19 cellular contexts compared by ENCODE assay signal in genomic region chr18:26322892-26323653, GRCh38.
DNase-seq lines count a peak whose midpoint lies in the region; TF ChIP-seq lines count a peak whose summit lies in the region.
"Had no signal": no experiment of that assay in that cellular context is flagged by ENCODE, and none has a peak within 500 bp of the region (broad histone marks: within the 10 kb centered on the region; RNA-seq: fewer than 3 reads in every experiment).

No MANE protein-coding gene starts in this region.

- H3K27ac ChIP-seq in mammary epithelial cell (ENCODE audit: insufficient read depth, low read depth, low read length) (peak overlapping the region; percentile 50), endodermal cell (ENCODE audit: low read depth, low read length) (no peak overlapping the region)
- H3K27ac ChIP-seq: prostate gland had no signal

- no peak overlapping the region for H3K27ac Mint-ChIP-seq in endodermal cell
- H3K27ac Mint-ChIP-seq: activated naive CD4-positive, alpha-beta T cell treated with anti-CD3 and anti-CD28 coated beads, Interleukin-2, amount 50 U/mL, for 24 hours; CD8-positive, alpha-beta T cell; natural killer cell had no signal

- DNase-seq in AG10803 (ENCODE audit: low read depth) (peak; percentile 52), HT1080 (ENCODE audit: low read depth) (peak; percentile 79), mammary epithelial cell (peak; percentile 63), kidney tubule cell (ENCODE audit: low spot score) (peak; percentile 19), DMS 273 (lab: John Stamatoyannopoulos, UW; ENCODE audit: unreplicated experiment) (no peak), NAMALWA (ENCODE audit: low spot score) (no peak), dedifferentiated amniotic fluid mesenchymal stem cell (ENCODE audit: extremely low spot score) (no peak), endodermal cell (no peak)
- DNase-seq: activated CD4-positive, alpha-beta T cell treated with anti-CD3 and anti-CD28 coated beads, Interleukin-2, amount 50 U/mL, for 1 hour; CD8-positive, alpha-beta T cell; glutamatergic neuron; natural killer cell; NCI-H2081; NCI-H524 treated with DMSO at 0.1 percent for 48 hours; OCI-M1; stimulated activated naive CD8-positive, alpha-beta T cell treated with anti-CD3 and anti-CD28 coated beads, Interleukin-15, amount 100 ng/mL, for 72 hours had no signal

- H3K36me3 ChIP-seq in mammary epithelial cell (ENCODE audit: insufficient read depth, low read length) (no peaks in the 10 kb centered on the region), endodermal cell (ENCODE audit: control insufficient read depth, insufficient read depth, low read length) (no peaks in the 10 kb centered on the region)
- H3K36me3 ChIP-seq: prostate gland had no signal

- H3K4me3 Mint-ChIP-seq in endodermal cell = no peak overlapping the region
- H3K4me3 Mint-ChIP-seq: activated naive CD4-positive, alpha-beta T cell treated with anti-CD3 and anti-CD28 coated beads, Interleukin-2, amount 50 U/mL, for 24 hours; CD8-positive, alpha-beta T cell; natural killer cell; stimulated activated naive CD8-positive, alpha-beta T cell treated with anti-CD3 and anti-CD28 coated beads, Interleukin-15, amount 100 ng/mL, for 72 hours had no signal

- H4K20me1 ChIP-seq in mammary epithelial cell (ENCODE audit: insufficient read depth, low read length) = no peaks in the 10 kb centered on the region

- intact Hi-C loops in mammary epithelial cell (cut with micrococcal nuclease) = loop anchor here (5.0 kb wide), 1 partner anchor 334 kb away; no protein-coding TSS in a partner anchor

- H3K27me3 Mint-ChIP-seq in endodermal cell (ENCODE audit: insufficient read depth) = no peaks in the 10 kb centered on the region
- H3K27me3 Mint-ChIP-seq: activated naive CD4-positive, alpha-beta T cell treated with anti-CD3 and anti-CD28 coated beads, Interleukin-2, amount 50 U/mL, for 24 hours; stimulated activated naive CD8-positive, alpha-beta T cell treated with anti-CD3 and anti-CD28 coated beads, Interleukin-15, amount 100 ng/mL, for 72 hours had no signal

- H3K9ac ChIP-seq in mammary epithelial cell (ENCODE audit: insufficient read depth, low read length) (no peak overlapping the region), endodermal cell (ENCODE audit: extremely low read depth, low read length, poor library complexity, severe bottlenecking) (no peak overlapping the region)

- peak overlapping the region; percentile 45 for H3K4me2 ChIP-seq in mammary epithelial cell (ENCODE audit: insufficient read depth, low read depth, low read length)

- H3K9me3 Mint-ChIP-seq in endodermal cell = no peaks in the 10 kb centered on the region
- H3K9me3 Mint-ChIP-seq: activated naive CD4-positive, alpha-beta T cell treated with anti-CD3 and anti-CD28 coated beads, Interleukin-2, amount 50 U/mL, for 24 hours; CD8-positive, alpha-beta T cell; stimulated activated naive CD8-positive, alpha-beta T cell treated with anti-CD3 and anti-CD28 coated beads, Interleukin-15, amount 100 ng/mL, for 72 hours had no signal

- peaks cover 12% of the 10 kb centered on the region for H3K36me3 Mint-ChIP-seq in endodermal cell (ENCODE audit: low read depth)
- H3K36me3 Mint-ChIP-seq: natural killer cell had no signal

- H3K4me1 Mint-ChIP-seq in endodermal cell = no peaks in the 10 kb centered on the region
- H3K4me1 Mint-ChIP-seq: natural killer cell had no signal

- peaks cover 23% of the 10 kb centered on the region for H3K4me1 ChIP-seq in mammary epithelial cell (ENCODE audit: insufficient read depth, low read length)
- no peaks in the 10 kb centered on the region for H3K4me1 ChIP-seq in endodermal cell (ENCODE audit: control insufficient read depth, insufficient read depth, low read length)
- H3K4me1 ChIP-seq: prostate gland had no signal

- BruUV-seq in mammary epithelial cell (replicated peaks; lab: Mats Ljungman, UMichigan) = no TSS peak

- dilution Hi-C loops in mammary epithelial cell (cut with HindIII; ENCODE audit: low sequenced_read_pairs) = no loop called here

- no peaks in the 10 kb centered on the region for H3K79me2 ChIP-seq in mammary epithelial cell (ENCODE audit: insufficient read depth, low read length)

- in situ Hi-C loops in mammary epithelial cell (cut with MboI; ENCODE audit: low sequenced_read_pairs in 2 of 2) = loop anchor here in 1 of 2 donors (25.0 kb wide), 1 partner anchor 439 kb away; no protein-coding TSS in a partner anchor

- H3K4me3 ChIP-seq in AG10803 (ENCODE audit: low read length) = no peak overlapping the region
- no peak overlapping the region for H3K4me3 ChIP-seq in mammary epithelial cell (replicated peaks in 1 of 3; ENCODE audit: insufficient read depth in 1 of 3, low read depth in 2 of 3, low read length in 3 of 3)
- H3K4me3 ChIP-seq in endodermal cell (ENCODE audit: low read length) = no peak overlapping the region
- H3K4me3 ChIP-seq: lung, prostate gland had no signal

- CTCF ChIA-PET in mammary epithelial cell (lab: Charles Lee; ENCODE audit: low non-redundant PET) = no interaction called here

- 58% methylated on average over 3 of the region's 3 CpGs for WGBS in mammary epithelial cell (ENCODE audit: low coverage, missing lambda C conversion rate)
- WGBS in endodermal cell (ENCODE audit: insufficient coverage in 1 of 2, insufficient read length in 1 of 2), 2 experiments = 80% methylated on average over 3 of the region's 3 CpGs; no CpG with 5 or more reads in 1 of the 2 experiments

- TF ChIP-seq CTCF in AG10803 (conservative IDR thresholded peaks at IDR 0.05; ENCODE audit: low read length) (no peak), mammary epithelial cell (conservative IDR thresholded peaks at IDR 0.05 in 1 of 2, IDR thresholded peaks at IDR 0.05 in 1 of 2; ENCODE audit: extremely low read depth in 1 of 2, insufficient read depth in 1 of 2, low read depth in 1 of 2, low read length in 2 of 2) (no peak), endodermal cell (conservative IDR thresholded peaks at IDR 0.05) (no peak)

- H3K27me3 ChIP-seq in mammary epithelial cell (ENCODE audit: insufficient read depth, low read length) (no peaks in the 10 kb centered on the region), endodermal cell (ENCODE audit: control insufficient read depth, insufficient read depth, low read length, poor library complexity, severe bottlenecking) (no peaks in the 10 kb centered on the region)

- H2AFZ ChIP-seq in mammary epithelial cell (ENCODE audit: low read depth, low read length) = no peak overlapping the region

- H3K9me3 ChIP-seq in mammary epithelial cell (replicated peaks; ENCODE audit: insufficient read depth, low read length) = no peaks in the 10 kb centered on the region
- no peaks in the 10 kb centered on the region for H3K9me3 ChIP-seq in endodermal cell (ENCODE audit: control insufficient read depth, low read length)
- H3K9me3 ChIP-seq: prostate gland had no signal

Comparison
In these comparisons a context has a peak if more than half of its experiments do, and no peak if none do; other contexts are left out.
1. DNase-seq: peak in AG10803 (single experiment), HT1080 (single experiment), mammary epithelial cell (single experiment) and kidney tubule cell (single experiment); none in DMS 273 (single experiment), NAMALWA (single experiment), dedifferentiated amniotic fluid mesenchymal stem cell (single experiment) and endodermal cell (single experiment).